22 cellular contexts compared by ENCODE assay signal in genomic region chr14:63633801-63634200, GRCh38. TPM values are rescaled to one million over a fixed set of nuclear protein-coding genes. Genes with fewer than 3 reads are reported as not detected.
DNase-seq lines count a peak whose midpoint lies in the region; ATAC-seq and TF ChIP-seq lines count a peak whose summit lies in the region.
"Had no signal": no experiment of that assay in that cellular context is flagged by ENCODE, and none has a peak within 500 bp of the region (broad histone marks: within the 10 kb centered on the region; RNA-seq: fewer than 3 reads in every experiment).

No MANE protein-coding gene starts in this region.

- TF ChIP-seq RAD21 in liver (IDR thresholded peaks at IDR 0.05) = peak; percentile 26 to 43

- no peak overlapping the region for H3K4me2 ChIP-seq in PC-3 (ENCODE audit: low read length)

- POLR2A ChIA-PET in PC-3 (lab: Charles Lee; ENCODE audit: unreplicated experiment) = no interaction called here

- CTCF ChIA-PET in PC-3 (lab: Charles Lee) = interaction anchor here (1.0 to 2.5 kb wide), 4 partner anchors 17 to 245 kb away, joined by 3 to 17 read pairs (median 8); no protein-coding TSS in a partner anchor

- H3K9ac ChIP-seq in liver (ENCODE audit: low read depth in 1 of 2, low read length in 2 of 2) = no peak overlapping the region
- no peak overlapping the region for H3K9ac ChIP-seq in PC-3 (ENCODE audit: low read length)

- H3K36me3 ChIP-seq in liver (ENCODE audit: control insufficient read depth in 4 of 4, insufficient read depth in 3 of 4, low read depth in 1 of 4, low read length in 3 of 4) (no peaks in the 10 kb centered on the region), right lobe of liver (no peaks in the 10 kb centered on the region), PC-3 (ENCODE audit: low read depth, low read length) (peaks cover 15% of the 10 kb centered on the region), gastrocnemius medialis (no peaks in the 10 kb centered on the region)
- H3K36me3 ChIP-seq: ovary, sigmoid colon, uterus had no signal

- H3K79me2 ChIP-seq in PC-3 (ENCODE audit: low read length) = peaks cover 81% of the 10 kb centered on the region

- no peaks in the 10 kb centered on the region for H3F3A ChIP-seq in PC-3 (ENCODE audit: low read length, unreplicated experiment)

- H3K4me3 ChIP-seq in liver (ENCODE audit: low read depth in 1 of 3, low read length in 3 of 3) (no peak overlapping the region), right lobe of liver (no peak overlapping the region), PC-3 (ENCODE audit: low read length) (no peak overlapping the region), choroid plexus epithelial cell (ENCODE audit: low read depth, low read length) (no peak overlapping the region), gastrocnemius medialis (no peak overlapping the region), right cardiac atrium (ENCODE audit: low read length) (no peak overlapping the region)
- H3K4me3 ChIP-seq: ovary, sigmoid colon, uterus had no signal

- WGBS in liver = 82% methylated on average over 7 of the region's 7 CpGs
- 77% methylated on average over 7 of the region's 7 CpGs for WGBS in right lobe of liver (ENCODE audit: insufficient coverage, low coverage, low lambda C conversion rate, missing lambda C conversion rate)
- 75% methylated on average over 7 of the region's 7 CpGs for WGBS in right cardiac atrium

- H3K27me3 ChIP-seq in liver (ENCODE audit: control insufficient read depth in 4 of 4, insufficient read depth in 4 of 4, low read length in 3 of 4) (no peaks in the 10 kb centered on the region), right lobe of liver (no peaks in the 10 kb centered on the region), PC-3 (ENCODE audit: low read length) (no peaks in the 10 kb centered on the region), gastrocnemius medialis (no peaks in the 10 kb centered on the region), right cardiac atrium (ENCODE audit: control insufficient read depth, insufficient read depth) (no peaks in the 10 kb centered on the region)
- H3K27me3 ChIP-seq: ovary, sigmoid colon, uterus had no signal

- H3K27ac ChIP-seq in liver (ENCODE audit: low read depth in 1 of 2, low read length in 2 of 2) = no peak overlapping the region
- H3K27ac ChIP-seq in right lobe of liver = no peak overlapping the region
- no peak overlapping the region for H3K27ac ChIP-seq in PC-3 (ENCODE audit: low read length)
- H3K27ac ChIP-seq in gastrocnemius medialis = no peak overlapping the region
- no peak overlapping the region for H3K27ac ChIP-seq in right cardiac atrium (ENCODE audit: low read length)
- H3K27ac ChIP-seq: ovary, sigmoid colon, uterus had no signal

- H3K4me1 ChIP-seq in liver (ENCODE audit: control insufficient read depth in 4 of 4, insufficient read depth in 4 of 4, low read length in 3 of 4) = peaks cover 0 to 1% (median 0%) of the 10 kb centered on the region in 4 donors
- H3K4me1 ChIP-seq in right lobe of liver = no peaks in the 10 kb centered on the region
- H3K4me1 ChIP-seq in PC-3 (ENCODE audit: insufficient read depth, low read length) = 0 out of 2 replicates have a peak, but pooled peaks cover 4% of the 10 kb centered on the region
- H3K4me1 ChIP-seq in gastrocnemius medialis = no peaks in the 10 kb centered on the region
- H3K4me1 ChIP-seq in right cardiac atrium (ENCODE audit: control insufficient read depth, insufficient read depth, low read length) = no peaks in the 10 kb centered on the region
- H3K4me1 ChIP-seq: sigmoid colon, uterus had no signal

- no peaks in the 10 kb centered on the region for H3K9me3 ChIP-seq in liver (ENCODE audit: control insufficient read depth in 4 of 4, low read length in 3 of 4)
- H3K9me3 ChIP-seq in right lobe of liver = no peaks in the 10 kb centered on the region
- no peaks in the 10 kb centered on the region for H3K9me3 ChIP-seq in PC-3 (ENCODE audit: low read length)
- H3K9me3 ChIP-seq in gastrocnemius medialis = no peaks in the 10 kb centered on the region
- H3K9me3 ChIP-seq in right cardiac atrium (ENCODE audit: control insufficient read depth, low read length) = no peaks in the 10 kb centered on the region
- H3K9me3 ChIP-seq: ovary had no signal

- 0 out of 2 replicates have a peak, but pooled peaks cover 9% of the 10 kb centered on the region for H4K20me1 ChIP-seq in PC-3 (ENCODE audit: low read length)

- intact Hi-C loops in right lobe of liver (cut with DNase I) = no loop called here
- intact Hi-C loops in PC-3 (cut with micrococcal nuclease) = loop anchor here (1.0 to 2.0 kb wide), 4 partner anchors 91 to 244 kb away; partner anchors contain the start of gene PPP2R5E
- intact Hi-C loops in gastrocnemius medialis (cut with DNase I; ENCODE audit: low total_unique reads) = no loop called here
- intact Hi-C loops in right cardiac atrium (cut with DNase I) = no loop called here

- no peak overlapping the region for H2AFZ ChIP-seq in PC-3 (ENCODE audit: low read length)

- BruUV-seq in PC-3 (replicated peaks; lab: Mats Ljungman, UMichigan) = no TSS peak

- in situ Hi-C loops in gastrocnemius medialis (cut with MboI; ENCODE audit: low sequenced_read_pairs in 4 of 4) = loop anchor here in 1 of 4 donors (25.0 kb wide), 1 partner anchor 246 kb away; no protein-coding TSS in a partner anchor

- DNase-seq in right lobe of liver = no peak
- DNase-seq in PC-3 = peak; percentile 13
- DNase-seq in choroid plexus epithelial cell (ENCODE audit: low read depth) = peak; percentile 33
- DNase-seq in gastrocnemius medialis = no peak
- no peak for DNase-seq in right cardiac atrium
- DNase-seq: activated naive CD4-positive, alpha-beta T cell treated with anti-CD3 and anti-CD28 coated beads, Interleukin-2, amount 10 ng/mL, durations not matched to agents 7 days and 5 days; activated T-cell treated with anti-CD3 and anti-CD28 coated beads, Interleukin-2, amount 50 U/mL, for 4 hours; DMS 273 treated with DMSO at 0.1 percent for 48 hours; GDM1; glutamatergic neuron; H7; natural killer cell; NCI-H2081 treated with DMSO at 0.1 percent for 48 hours; ovary; SHP77 treated with DMSO at 0.1 percent for 48 hours; sigmoid colon; substantia nigra; uterus had no signal

- TF ChIP-seq CTCF in liver (IDR thresholded peaks at IDR 0.05; ENCODE audit: low read depth, low read length, missing input control) (no peak), right lobe of liver (IDR thresholded peaks at IDR 0.05) (peak in 2 of 4 donors; percentile 17 to 25), PC-3 (conservative IDR thresholded peaks at IDR 0.05; ENCODE audit: low read depth, low read length) (peak; percentile 49), choroid plexus epithelial cell (conservative IDR thresholded peaks at IDR 0.05; ENCODE audit: low read depth, low read length) (peak; percentile 32), gastrocnemius medialis (IDR thresholded peaks at IDR 0.05 in 4 of 5, conservative IDR thresholded peaks at IDR 0.05 in 1 of 5) (no peak)

- no peaks in the 10 kb centered on the region for H3K9me2 ChIP-seq in PC-3 (replicated peaks; ENCODE audit: low read length)

- ATAC-seq in right lobe of liver (no peak), PC-3 (peak; percentile 34), gastrocnemius medialis (no peak), GM21526 (IDR thresholded peaks at IDR 0.05; ENCODE audit: low FRiP score, unreplicated experiment) (no peak), right cardiac atrium (no peak), HG02798 (IDR thresholded peaks at IDR 0.05; ENCODE audit: poor library complexity, unreplicated experiment) (no peak)
- ATAC-seq: activated CD4-positive, CD25-positive, alpha-beta regulatory T cell treated with anti-CD3 and anti-CD28 coated beads, Interleukin-2, amount 50 U/mL, for 24 hours; activated T-cell treated with anti-CD3 and anti-CD28 coated beads, Interleukin-2, amount 50 U/mL, for 4 hours; natural killer cell had no signal

- TF ChIP-seq POLR2A in right lobe of liver (IDR thresholded peaks at IDR 0.05) (no peak), gastrocnemius medialis (IDR thresholded peaks at IDR 0.05) (no peak)

TF ChIP-seq in liver, 16 proteins besides CTCF, POLR2A, EP300 and RAD21:
- TF ChIP-seq TAF1 (conservative IDR thresholded peaks at IDR 0.05) (no peak), HNF4G (IDR thresholded peaks at IDR 0.05) (no peak), FOXA1 (IDR thresholded peaks at IDR 0.05) (no peak), NR2F2 (IDR thresholded peaks at IDR 0.05) (no peak), FOXA2 (IDR thresholded peaks at IDR 0.05) (no peak), EGR1 (IDR thresholded peaks at IDR 0.05; ENCODE audit: low read depth in 2 of 2) (no peak), RXRA (IDR thresholded peaks at IDR 0.05) (no peak), ZBTB33 (IDR thresholded peaks at IDR 0.05) (no peak), SP1 (IDR thresholded peaks at IDR 0.05) (no peak), MAX (IDR thresholded peaks at IDR 0.05) (no peak)
TF ChIP-seq in liver: peak in this region for 0.

RNA-seq across cellular contexts. Expression of gene WDR89, which starts 7.9 kb away (rescaled TPM):
- total RNA-seq in liver = 1 to 10 TPM; 7.1 to 9.2 TPM
- 1 to 10 TPM; 3.3 to 3.9 TPM for polyA plus RNA-seq in liver
- total RNA-seq in right lobe of liver = 1 to 10 TPM; 3.3 to 7.9 (median 5.8) TPM
- 12.1 and 19.0 TPM in 2 replicates for total RNA-seq in PC-3 (2014; rRNA removed)
- total RNA-seq in gastrocnemius medialis = 1 to 10 TPM; 3.5 to 6.2 (median 5.1) TPM
- total RNA-seq in right cardiac atrium = 1 to 10 TPM; 6.6 to 8.8 (median 7.8) TPM
- 3.2 TPM for polyA plus RNA-seq in right cardiac atrium

Comparison
In these comparisons a context has a peak if more than half of its experiments do, and no peak if none do; other contexts are left out.
1. CTCF ChIP-seq: peak in PC-3 (single experiment) and choroid plexus epithelial cell (single experiment); none in liver (single experiment) and gastrocnemius medialis (0 of 5).
2. DNase-seq: peak in PC-3 (single experiment) and choroid plexus epithelial cell (single experiment); none in right lobe of liver (0 of 3), gastrocnemius medialis (0 of 2) and right cardiac atrium (0 of 3).